ENCODE assay signal across 1 cellular context in the genomic region with DNA sequence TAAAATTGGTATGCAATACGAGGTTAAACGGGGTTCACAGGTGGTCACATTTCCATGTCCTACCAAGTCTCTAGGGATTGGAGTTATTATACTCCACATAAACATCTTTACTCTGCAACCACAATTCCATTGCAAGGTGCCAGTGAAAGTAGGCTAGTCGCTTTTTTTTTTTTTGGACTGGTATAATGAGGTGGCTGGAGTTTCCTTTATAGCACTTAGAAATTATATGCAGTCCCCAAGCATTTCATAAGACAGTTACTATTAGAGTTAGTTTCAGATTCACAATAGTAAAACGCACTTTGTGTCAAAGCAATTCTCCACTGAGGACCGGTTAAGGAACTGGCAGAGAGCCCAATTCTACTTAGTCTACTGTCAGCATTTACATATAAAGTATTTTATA.
TF ChIP-seq lines count a peak whose summit lies in the region.

No MANE protein-coding gene starts in this region.

TF ChIP-seq in GM12878, 131 proteins besides CTCF, POLR2A, EP300 and RAD21 (continued from another document):
- TF ChIP-seq BMI1 (IDR thresholded peaks at IDR 0.05; ENCODE audit: borderline replicate concordance) (no peak), E2F8 (IDR thresholded peaks at IDR 0.05; ENCODE audit: low read depth, partially characterized antibody) (peak; percentile 12), CEBPB (IDR thresholded peaks at IDR 0.05; ENCODE audit: borderline replicate concordance in 1 of 2, low read depth in 2 of 2, low read length in 2 of 2) (no peak), TAF1 (IDR thresholded peaks at IDR 0.05; ENCODE audit: borderline replicate concordance, low read depth, low read length) (peak; percentile 47; the same call in 1 of the 2 replicates), RELB (IDR thresholded peaks at IDR 0.05; ENCODE audit: low read depth) (0 out of 2 replicates have a peak, but pooled peaks have one; percentile 29), GABPA (IDR thresholded peaks at IDR 0.05; ENCODE audit: low read depth) (no peak), MEF2B (IDR thresholded peaks at IDR 0.05; ENCODE audit: partially characterized antibody, poor library complexity, severe bottlenecking) (peak; percentile 62)
TF ChIP-seq in GM12878: peak in this region for 8.
